ENCODE assay signal across 8 cellular contexts in the genomic region with DNA sequence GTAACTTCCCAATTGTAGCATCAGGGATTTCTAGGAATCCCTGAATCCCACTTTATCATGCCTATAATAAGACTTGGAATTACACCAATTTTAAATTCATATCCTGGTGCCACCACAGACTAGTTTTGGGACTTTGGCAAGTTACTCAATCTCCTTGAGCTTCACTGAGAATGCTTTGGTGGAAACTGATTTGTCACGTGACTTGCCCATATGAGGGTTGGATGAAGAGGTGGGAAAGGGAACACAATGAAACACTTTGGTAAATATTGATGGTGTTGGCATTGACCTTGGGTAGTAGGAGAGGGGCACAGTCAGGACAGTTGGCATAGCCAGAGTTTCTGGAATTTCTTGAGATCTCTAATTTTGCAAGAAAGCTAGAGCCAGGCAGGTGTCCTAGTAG.
"Had no signal": no experiment of that assay in that cellular context is flagged by ENCODE, and none has a peak within 500 bp of the region (broad histone marks: within the 10 kb centered on the region; RNA-seq: fewer than 3 reads in every experiment).

No MANE protein-coding gene starts in this region.

- H3K36me3 ChIP-seq: HAP-1 had no signal

- H3K27ac Mint-ChIP-seq: HFFc6, IgD-negative memory B cell had no signal

- H3K4me3 ChIP-seq: GM23248, HAP-1 had no signal

- H3K4me3 Mint-ChIP-seq: HFFc6, IgD-negative memory B cell had no signal

- H3K27ac ChIP-seq: GM23248 had no signal

- H3K4me1 Mint-ChIP-seq: IgD-negative memory B cell had no signal

- H3K9me3 Mint-ChIP-seq: HFFc6, IgD-negative memory B cell had no signal

- H3K9me3 ChIP-seq: HAP-1 had no signal

- H3K4me1 ChIP-seq: HAP-1 had no signal

- H2AFZ ChIP-seq: GM23248 had no signal

- H3K36me3 Mint-ChIP-seq: IgD-negative memory B cell had no signal

- ATAC-seq: HCT116 had no signal

- FAIRE-seq: HTR-8/SVneo had no signal

- DNase-seq: GM23248, GOT3, H7, HFFc6 had no signal

- H3K27me3 Mint-ChIP-seq: IgD-negative memory B cell had no signal

- H3K9ac ChIP-seq: GM23248 had no signal
